ENCODE assay signal across 8 cellular contexts in genomic region chr6:43769526-43770416, GRCh38. TPM values are rescaled to one million over a fixed set of nuclear protein-coding genes. Genes with fewer than 3 reads are reported as not detected.
DNase-seq lines count a peak whose midpoint lies in the region; ATAC-seq and TF ChIP-seq lines count a peak whose summit lies in the region.

TSS of gene VEGFA (plus strand) at chr6:43770211.

- H3K4me3 ChIP-seq in BJ (ENCODE audit: low read depth, low read length) (peak within 1 kb of the TSS; percentile 94), left lung (peak within 1 kb of the TSS; percentile 83 to 93)

- H3K4me1 ChIP-seq in left lung = peaks cover 13 to 43% of the 10 kb centered on the region in 2 donors

- H3K36me3 ChIP-seq in BJ (ENCODE audit: control insufficient read depth, insufficient read depth, low read length) = peaks cover 4% of the 10 kb centered on the region
- no peaks in the 10 kb centered on the region for H3K36me3 ChIP-seq in left lung

- peak within 1 kb of the TSS; percentile 92 to 96 for H3K27ac ChIP-seq in left lung

- peaks cover 3% of the 10 kb centered on the region; the same call in 1 of the 2 replicates for H3K27me3 ChIP-seq in BJ (ENCODE audit: control insufficient read depth, insufficient read depth, low read length)
- no peaks in the 10 kb centered on the region for H3K27me3 ChIP-seq in left lung

- peaks cover 31% of the 10 kb centered on the region for H3K4me1 Mint-ChIP-seq in activated CD4-positive, alpha-beta T cell treated with anti-CD3 and anti-CD28 coated beads, Interleukin-2, amount 10 ng/mL, durations not matched to agents 7 days and 5 days

- peak; percentile 100 for TF ChIP-seq CTCF in BJ (IDR thresholded peaks at IDR 0.05; ENCODE audit: insufficient read depth, low read depth, low read length)
- peak; percentile 94 to 97 for TF ChIP-seq CTCF in left lung (IDR thresholded peaks at IDR 0.05)

- ATAC-seq in HG03457 (IDR thresholded peaks at IDR 0.05; ENCODE audit: unreplicated experiment) = peak; percentile 43
- peak; percentile 79 for ATAC-seq in left lung

- CTCF ChIA-PET in BJ (lab: Yijun Ruan, JAX) = interaction anchor here (0.7 to 8.9 kb wide), 71 partner anchors 8 to 646 kb away, joined by 3 to 338 read pairs (median 4); partner anchors contain the start of gene GTPBP2
- CTCF ChIA-PET in activated CD4-positive, alpha-beta T cell treated with anti-CD3 and anti-CD28 coated beads, Interleukin-2, amount 10 ng/mL, durations not matched to agents 7 days and 5 days (lab: Charles Lee) = interaction anchor here (0.6 to 4.4 kb wide), 38 partner anchors 8 to 452 kb away, joined by 3 to 45 read pairs (median 4); partner anchors contain the start of genes MAD2L1BP and RSPH9

- H3K27ac Mint-ChIP-seq in activated CD4-positive, alpha-beta T cell treated with anti-CD3 and anti-CD28 coated beads, Interleukin-2, amount 10 ng/mL, durations not matched to agents 7 days and 5 days = peak within 1 kb of the TSS; percentile 86

- POLR2A ChIA-PET in BJ (lab: Charles Lee) = interaction anchor here (0.6 to 2.0 kb wide), 12 partner anchors 105 to 619 kb away, joined by 3 to 9 read pairs (median 4); no protein-coding TSS in a partner anchor
- POLR2A ChIA-PET in activated CD4-positive, alpha-beta T cell treated with anti-CD3 and anti-CD28 coated beads, Interleukin-2, amount 10 ng/mL, durations not matched to agents 7 days and 5 days (lab: Charles Lee) = interaction anchor here (0.6 to 0.7 kb wide), 2 partner anchors 292 to 304 kb away, joined by 3 read pairs; no protein-coding TSS in a partner anchor

- DNase-seq in BJ (ENCODE audit: low read depth) (no peak), GM19238 (ENCODE audit: insufficient read length, low spot score) (peak; percentile 96), NCI-H526 (lab: John Stamatoyannopoulos, UW) (peak; percentile 76 to 89), cortex of kidney (lab: John Stamatoyannopoulos, UW) (peak; percentile 36), left lung (peak; percentile 92 to 98)
- peak; percentile 91 for DNase-seq in activated CD4-positive, alpha-beta T cell treated with anti-CD3 and anti-CD28 coated beads, Interleukin-2, amount 10 ng/mL, durations not matched to agents 7 days and 5 days
- DNase-seq in stimulated activated CD4-positive, alpha-beta T cell treated with anti-CD3 and anti-CD28 coated beads, Interleukin-4, amount 100 ng/mL, for 1 hour = peak; percentile 92

- H3K9me3 ChIP-seq in left lung = no peaks in the 10 kb centered on the region

- H3K4me3 Mint-ChIP-seq in activated CD4-positive, alpha-beta T cell treated with anti-CD3 and anti-CD28 coated beads, Interleukin-2, amount 10 ng/mL, durations not matched to agents 7 days and 5 days = peak within 1 kb of the TSS; percentile 88

- no peaks in the 10 kb centered on the region for H3K9me3 Mint-ChIP-seq in activated CD4-positive, alpha-beta T cell treated with anti-CD3 and anti-CD28 coated beads, Interleukin-2, amount 10 ng/mL, durations not matched to agents 7 days and 5 days

- intact Hi-C loops in left lung (cut with DNase I) = loop anchor here in 1 of 2 donors (2.0 to 5.0 kb wide), 2 partner anchors 102 to 307 kb away; no protein-coding TSS in a partner anchor

- peaks cover 3% of the 10 kb centered on the region for H3K36me3 Mint-ChIP-seq in activated CD4-positive, alpha-beta T cell treated with anti-CD3 and anti-CD28 coated beads, Interleukin-2, amount 10 ng/mL, durations not matched to agents 7 days and 5 days (ENCODE audit: low read depth)

- H3K27me3 Mint-ChIP-seq in activated CD4-positive, alpha-beta T cell treated with anti-CD3 and anti-CD28 coated beads, Interleukin-2, amount 10 ng/mL, durations not matched to agents 7 days and 5 days = peaks cover 5% of the 10 kb centered on the region

RNA-seq across cellular contexts. Expression of gene VEGFA, which starts in this region (rescaled TPM):
- 197 and 357 TPM in 2 replicates for polyA plus RNA-seq in BJ (2011; rRNA removed)
- 201 and 248 TPM in 2 replicates for polyA minus RNA-seq in BJ (2011; rRNA and poly(A)+ RNA removed)
- total RNA-seq in activated CD4-positive, alpha-beta T cell treated with anti-CD3 and anti-CD28 coated beads, Interleukin-2, amount 10 ng/mL, durations not matched to agents 7 days and 5 days = 10 to 100 TPM; 23.7 to 25.8 TPM
- total RNA-seq in left lung = 100 to 1,000 TPM; 147 to 154 TPM

Comparison
In these comparisons a context has a peak if more than half of its experiments do, and no peak if none do; other contexts are left out.
1. RNA of gene VEGFA (total RNA-seq): 147 to 154 TPM in left lung; 23.7 to 25.8 TPM in activated CD4-positive, alpha-beta T cell treated with anti-CD3 and anti-CD28 coated beads, Interleukin-2, amount 10 ng/mL, durations not matched to agents 7 days and 5 days; every median in the first group is over 4 times any median in the second.